ENCODE assay signal across 10 cellular contexts in the genomic region with DNA sequence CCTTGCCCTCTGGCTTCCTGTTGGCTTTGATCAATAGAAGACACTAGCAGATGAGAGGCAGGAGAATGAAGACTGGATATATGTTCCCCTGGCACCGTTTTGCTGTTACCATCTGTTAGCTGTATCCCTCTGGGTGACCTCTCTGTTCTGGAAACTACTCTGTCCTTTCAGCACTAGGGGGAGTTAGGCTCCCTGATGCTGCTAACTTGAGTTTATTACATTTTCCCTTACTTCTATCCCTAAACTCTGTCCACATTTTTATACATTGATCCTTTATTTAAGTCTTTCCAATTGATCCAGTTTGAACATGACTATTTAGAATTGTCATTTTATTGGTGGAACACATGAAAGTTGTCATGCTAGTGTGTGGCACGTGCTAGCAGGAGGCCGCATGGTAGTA.
DNase-seq lines count a peak whose midpoint lies in the region; ATAC-seq and TF ChIP-seq lines count a peak whose summit lies in the region.
"Had no signal": no experiment of that assay in that cellular context is flagged by ENCODE, and none has a peak within 500 bp of the region (broad histone marks: within the 10 kb centered on the region; RNA-seq: fewer than 3 reads in every experiment).

No MANE protein-coding gene starts in this region.

- ATAC-seq in GM19328 (IDR thresholded peaks at IDR 0.05; ENCODE audit: unreplicated experiment), result no peak
- ATAC-seq: activated T-cell treated with anti-CD3 and anti-CD28 coated beads, Interleukin-2, amount 50 U/mL, for 4 hours had no signal

- H3K27me3 ChIP-seq in SK-N-SH (ENCODE audit: insufficient read depth) (no peaks in the 10 kb centered on the region), hepatocyte (no peaks in the 10 kb centered on the region)

- H4K20me1 ChIP-seq in SK-N-SH (ENCODE audit: insufficient read depth) (no peaks in the 10 kb centered on the region), hepatocyte (ENCODE audit: insufficient read depth, poor library complexity, severe bottlenecking) (no peaks in the 10 kb centered on the region)

- TF ChIP-seq RAD21 in SK-N-SH (IDR thresholded peaks at IDR 0.05; ENCODE audit: low read length), result peak; percentile 58

- no peaks in the 10 kb centered on the region for H3F3A ChIP-seq in SK-N-SH (replicated peaks; ENCODE audit: insufficient read depth)

- H3K36me3 Mint-ChIP-seq in activated naive CD8-positive, alpha-beta T cell treated with anti-CD3 and anti-CD28 coated beads for 36 hours, result no peaks in the 10 kb centered on the region

- H3K9me3 Mint-ChIP-seq in activated naive CD8-positive, alpha-beta T cell treated with anti-CD3 and anti-CD28 coated beads for 36 hours, result peaks cover 3% of the 10 kb centered on the region

- H3K27ac ChIP-seq in SK-N-SH (ENCODE audit: low read depth in 2 of 2, low read length in 1 of 2) (no peak overlapping the region), hepatocyte (no peak overlapping the region)

- no peaks in the 10 kb centered on the region for H3K36me3 ChIP-seq in SK-N-SH (replicated peaks in 1 of 2; ENCODE audit: control insufficient read depth in 1 of 2, insufficient read depth in 2 of 2, low read length in 1 of 2)
- no peaks in the 10 kb centered on the region for H3K36me3 ChIP-seq in hepatocyte (replicated peaks; ENCODE audit: insufficient read depth, low read depth)

- H3K27me3 Mint-ChIP-seq in activated naive CD8-positive, alpha-beta T cell treated with anti-CD3 and anti-CD28 coated beads for 36 hours, result no peaks in the 10 kb centered on the region

- POLR2A ChIA-PET in SK-N-SH (lab: Yijun Ruan, JAX), result no interaction called here

- H3K4me1 ChIP-seq in SK-N-SH (ENCODE audit: control insufficient read depth in 1 of 2, insufficient read depth in 2 of 2, low read depth in 1 of 2, low read length in 1 of 2) (no peaks in the 10 kb centered on the region), hepatocyte (ENCODE audit: insufficient read depth) (no peaks in the 10 kb centered on the region)

- TF ChIP-seq CTCF in SK-N-SH (IDR thresholded peaks at IDR 0.05) (peak; percentile 47), hepatocyte (IDR thresholded peaks at IDR 0.05; ENCODE audit: poor library complexity) (peak; percentile 19)

- no peak overlapping the region for H3K27ac Mint-ChIP-seq in activated naive CD8-positive, alpha-beta T cell treated with anti-CD3 and anti-CD28 coated beads for 36 hours

- no peak for TF ChIP-seq EP300 in SK-N-SH (IDR thresholded peaks at IDR 0.05; ENCODE audit: borderline replicate concordance in 1 of 2, low read depth in 1 of 2, low read length in 1 of 2)

- H3K9me2 ChIP-seq in SK-N-SH, result no peaks in the 10 kb centered on the region
- H3K9me2 ChIP-seq in hepatocyte (replicated peaks; ENCODE audit: insufficient read depth), result no peaks in the 10 kb centered on the region

- no peaks in the 10 kb centered on the region for H3K4me1 Mint-ChIP-seq in activated naive CD8-positive, alpha-beta T cell treated with anti-CD3 and anti-CD28 coated beads for 36 hours

- H3K4me2 ChIP-seq in SK-N-SH (no peak overlapping the region), hepatocyte (no peak overlapping the region)

- H3K4me3 ChIP-seq in SK-N-SH (ENCODE audit: low read depth in 2 of 2, low read length in 1 of 2) (no peak overlapping the region; a peak in 1 of 4 replicates), hepatocyte (no peak overlapping the region)

- no peak overlapping the region for H3K4me3 Mint-ChIP-seq in activated naive CD8-positive, alpha-beta T cell treated with anti-CD3 and anti-CD28 coated beads for 36 hours
- H3K4me3 Mint-ChIP-seq: activated T-cell treated with anti-CD3 and anti-CD28 coated beads, Interleukin-2, amount 50 U/mL, for 4 hours had no signal

- CTCF ChIA-PET in SK-N-SH (lab: Yijun Ruan, JAX), result interaction anchor here (0.5 to 0.8 kb wide), 3 partner anchors 11 to 1255 kb away, joined by 3 read pairs; no protein-coding TSS in a partner anchor

- 70% methylated on average over 3 of the region's 3 CpGs for WGBS in SK-N-SH (ENCODE audit: low lambda C conversion rate)
- 73% methylated on average over 3 of the region's 3 CpGs for WGBS in hepatocyte (ENCODE audit: low lambda C conversion rate, missing lambda C conversion rate)

- DNase-seq in AG08395 (ENCODE audit: low spot score) (peak; percentile 65), HCEC 1CT (peak; percentile 52), SK-N-SH (no peak), hepatocyte (ENCODE audit: low spot score) (no peak), NCI-H1048 (lab: John Stamatoyannopoulos, UW) (no peak)
- DNase-seq in central memory CD4-positive, alpha-beta T cell, result no peak
- no peak for DNase-seq in activated naive CD8-positive, alpha-beta T cell treated with anti-CD3 and anti-CD28 coated beads for 36 hours
- DNase-seq: activated T-cell treated with anti-CD3 and anti-CD28 coated beads, Interleukin-2, amount 50 U/mL, for 4 hours; NCI-H187 treated with DMSO at 0.1 percent for 48 hours had no signal

- H3K9me3 ChIP-seq in SK-N-SH, result no peaks in the 10 kb centered on the region
- H3K9me3 ChIP-seq in hepatocyte (ENCODE audit: low read depth), result no peaks in the 10 kb centered on the region

- H2AFZ ChIP-seq in SK-N-SH (ENCODE audit: low read depth) (no peak overlapping the region), hepatocyte (no peak overlapping the region)

- H3K9ac ChIP-seq in SK-N-SH, result no peak overlapping the region

- H3K79me2 ChIP-seq in SK-N-SH (ENCODE audit: insufficient read depth), result no peaks in the 10 kb centered on the region
- no peaks in the 10 kb centered on the region for H3K79me2 ChIP-seq in hepatocyte

TF ChIP-seq in SK-N-SH, 30 proteins besides CTCF, POLR2A, EP300 and RAD21:
- no peak for TF ChIP-seq MXI1 (IDR thresholded peaks at IDR 0.05; ENCODE audit: low read depth, low read length)
- TF ChIP-seq SIN3A (IDR thresholded peaks at IDR 0.05; ENCODE audit: borderline replicate concordance, low read depth, low read length), result no peak
- no peak for TF ChIP-seq GABPA (IDR thresholded peaks at IDR 0.05; ENCODE audit: low read depth)
- peak; percentile 26 for TF ChIP-seq SMC3 (IDR thresholded peaks at IDR 0.05; ENCODE audit: low read depth, low read length)

Comparison
In these comparisons a context has a peak if more than half of its experiments do, and no peak if none do; other contexts are left out.
1. DNase-seq: peak in AG08395 (single experiment) and HCEC 1CT (single experiment); none in SK-N-SH (single experiment), hepatocyte (single experiment), central memory CD4-positive, alpha-beta T cell (single experiment), activated naive CD8-positive, alpha-beta T cell treated with anti-CD3 and anti-CD28 coated beads for 36 hours (single experiment) and NCI-H1048 (single experiment).